1 cellular context compared by ENCODE assay signal in genomic region chr11:72352859-72353551, GRCh38.
TF ChIP-seq lines count a peak whose summit lies in the region.

No MANE protein-coding gene starts in this region.

TF ChIP-seq in GM23338, 12 proteins besides CTCF, POLR2A, EP300 and RAD21 (continued from another document):
- no peak for TF ChIP-seq ZNF462 (CRISPR knock-in tag; IDR thresholded peaks at IDR 0.05)
